Comparison of ENCODE assay signal across 8 cellular contexts in genomic region chr5:3167473-3167872, GRCh38.
"Had no signal": no experiment of that assay in that cellular context is flagged by ENCODE, and none has a peak within 500 bp of the region (broad histone marks: within the 10 kb centered on the region; RNA-seq: fewer than 3 reads in every experiment).

No MANE protein-coding gene starts in this region.

- DNase-seq: GDM1, GF-D8 had no signal

- H3K4me3 ChIP-seq: GM12878 had no signal

- ATAC-seq: GM12878 had no signal

- FAIRE-seq: G401.6, GM12878, GM12891, GM12892, GM18507, GM19239 had no signal
